In the genomic region with DNA sequence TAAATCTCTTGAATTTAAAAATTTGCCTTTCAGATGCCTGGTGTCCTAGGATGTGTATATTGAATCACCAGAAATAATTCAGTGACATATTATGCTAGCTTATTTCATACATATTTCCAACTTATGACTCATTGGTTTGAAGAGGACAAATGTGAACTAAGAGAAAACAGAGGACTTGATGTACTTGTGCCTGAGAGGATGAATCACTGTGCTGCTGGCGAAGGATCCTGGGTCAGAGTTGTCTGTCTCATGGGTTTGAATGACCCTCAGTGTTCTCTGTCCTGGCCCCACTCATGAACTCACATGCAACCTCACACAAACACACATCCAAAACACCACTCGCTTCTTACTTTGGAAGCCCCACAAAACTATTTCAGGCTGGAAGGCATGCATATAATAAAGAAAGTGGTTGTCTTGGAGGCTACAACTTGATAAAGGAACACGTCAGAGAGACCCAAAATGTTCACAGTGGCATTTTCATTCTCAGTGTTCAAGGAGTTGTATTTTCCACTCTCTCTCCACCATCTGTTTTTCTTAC, we compare ENCODE assay signal across 8 cellular contexts.
A peak's percentile ranks its signal among the peaks of the same experiment; 100 is the strongest.
DNase-seq lines count a peak whose midpoint lies in the region; ATAC-seq, FAIRE-seq and TF ChIP-seq lines count a peak whose summit lies in the region.

No MANE protein-coding gene starts in this region.

- H3K27ac Mint-ChIP-seq in osteocyte (ENCODE audit: unreplicated experiment) (peak overlapping the region; percentile 98), Calu3 (ENCODE audit: unreplicated experiment) (no peak overlapping the region)

- TF ChIP-seq CTCF in fibroblast of the aortic adventitia (IDR thresholded peaks at IDR 0.05; ENCODE audit: insufficient read depth, low read length) (no peak), osteocyte (IDR thresholded peaks at IDR 0.05) (no peak), Calu3 (IDR thresholded peaks at IDR 0.05; ENCODE audit: unreplicated experiment) (no peak)

- H3K4me3 ChIP-seq in fibroblast of the aortic adventitia (ENCODE audit: low read depth, low read length): no peak overlapping the region

- H3K36me3 Mint-ChIP-seq in osteocyte (ENCODE audit: unreplicated experiment) (no peaks in the 10 kb centered on the region), Calu3 (ENCODE audit: insufficient read depth, unreplicated experiment) (no peaks in the 10 kb centered on the region)

- DNase-seq in AML-193 (lab: John Stamatoyannopoulos, UW) (peak; percentile 80 to 89), SIG-M5 (lab: John Stamatoyannopoulos, UW) (peak; percentile 15), fibroblast of the aortic adventitia (ENCODE audit: low read depth) (peak; percentile 72), osteocyte (ENCODE audit: extremely low spot score, unreplicated experiment) (no peak), GM12892 (ENCODE audit: insufficient read length) (no peak), putamen (ENCODE audit: low spot score) (no peak), Calu3 (no peak)

- CTCF ChIA-PET in Calu3 (lab: Charles Lee): no interaction called here

- peaks cover 57% of the 10 kb centered on the region for H3K4me1 Mint-ChIP-seq in osteocyte (ENCODE audit: unreplicated experiment)
- H3K4me1 Mint-ChIP-seq in Calu3 (ENCODE audit: low read depth, unreplicated experiment): peaks cover 8% of the 10 kb centered on the region

- H3K27me3 Mint-ChIP-seq in osteocyte (ENCODE audit: unreplicated experiment) (no peaks in the 10 kb centered on the region), Calu3 (ENCODE audit: unreplicated experiment) (no peaks in the 10 kb centered on the region)

- BruUV-seq in Calu3 (replicated peaks; lab: Mats Ljungman, UMichigan): no TSS peak

- peak overlapping the region; percentile 17 for H3K4me3 Mint-ChIP-seq in osteocyte (ENCODE audit: unreplicated experiment)
- H3K4me3 Mint-ChIP-seq in Calu3 (ENCODE audit: low read depth, unreplicated experiment): no peak overlapping the region

- no peaks in the 10 kb centered on the region for H3K9me3 Mint-ChIP-seq in osteocyte (ENCODE audit: unreplicated experiment)
- no peaks in the 10 kb centered on the region for H3K9me3 Mint-ChIP-seq in Calu3 (ENCODE audit: low read depth, unreplicated experiment)

- TF ChIP-seq POLR2A in GM12892 (IDR thresholded peaks at IDR 0.05; ENCODE audit: low read depth, low read length): no peak

- intact Hi-C loops in Calu3 (cut with micrococcal nuclease; ENCODE audit: unreplicated experiment): no loop called here

- FAIRE-seq in GM12892 (lab: Jason Lieb, UNC): no peak

- no peak for ATAC-seq in GM21381 (IDR thresholded peaks at IDR 0.05; ENCODE audit: unreplicated experiment)

Comparison
In these comparisons a context has a peak if more than half of its experiments do, and no peak if none do; other contexts are left out.
1. DNase-seq: peak in AML-193 (2 of 2), SIG-M5 (single experiment) and fibroblast of the aortic adventitia (single experiment); none in osteocyte (single experiment), GM12892 (single experiment), putamen (single experiment) and Calu3 (single experiment).